Comparison of ENCODE assay signal across 16 cellular contexts in genomic region chr6:3108746-3109414, GRCh38. TPM values are rescaled to one million over a fixed set of nuclear protein-coding genes. Genes with fewer than 3 reads are reported as not detected.
DNase-seq lines count a peak whose midpoint lies in the region; ATAC-seq and TF ChIP-seq lines count a peak whose summit lies in the region.
"Had no signal": no experiment of that assay in that cellular context is flagged by ENCODE, and none has a peak within 500 bp of the region (broad histone marks: within the 10 kb centered on the region; RNA-seq: fewer than 3 reads in every experiment).

No MANE protein-coding gene starts in this region.

- H2AFZ ChIP-seq in mesenchymal stem cell (ENCODE audit: low read depth, low read length): no peak overlapping the region

- no peak overlapping the region for H2BK15ac ChIP-seq in mesenchymal stem cell (ENCODE audit: low read depth, poor library complexity, severe bottlenecking)
- no peak overlapping the region for H2BK15ac ChIP-seq in mesendoderm (replicated peaks; ENCODE audit: low read depth)

- no peak overlapping the region for H3K4me3 Mint-ChIP-seq in activated T-helper 17 cell treated with anti-CD3 and anti-CD28 coated beads, Interleukin-2, amount 50 U/mL, for 72 hours
- H3K4me3 Mint-ChIP-seq: activated B cell treated with CpG ODN at 0.5 μM for 24 hours; stimulated activated memory B cell treated with anti-CD40 and anti-IgM and Interleukin-4, amounts not matched to agents 10 μg/mL and 1 μg/mL and 100 μg/mL, for 72 hours had no signal

- peak overlapping the region; percentile 51 for H3K9ac ChIP-seq in mesenchymal stem cell (ENCODE audit: low read length)
- H3K9ac ChIP-seq in mesendoderm (ENCODE audit: low read length): no peak overlapping the region

- H3K4ac ChIP-seq in mesenchymal stem cell (ENCODE audit: low read depth in 1 of 2, low read length in 2 of 2): no peak overlapping the region
- no peak overlapping the region for H3K4ac ChIP-seq in mesendoderm (ENCODE audit: low read depth, low read length)

- H3K4me2 ChIP-seq in mesenchymal stem cell (ENCODE audit: low read length, poor library complexity, severe bottlenecking) (no peak overlapping the region), mesendoderm (ENCODE audit: low read length) (no peak overlapping the region)

- no peak overlapping the region for H3K18ac ChIP-seq in mesenchymal stem cell (ENCODE audit: low read depth in 1 of 2, low read length in 2 of 2)
- no peak overlapping the region for H3K18ac ChIP-seq in mesendoderm (ENCODE audit: low read length)

- H3K4me1 Mint-ChIP-seq in activated T-helper 17 cell treated with anti-CD3 and anti-CD28 coated beads, Interleukin-2, amount 50 U/mL, for 72 hours: no peaks in the 10 kb centered on the region
- H3K4me1 Mint-ChIP-seq: activated B cell treated with CpG ODN at 0.5 μM for 24 hours; stimulated activated memory B cell treated with anti-CD40 and anti-IgM and Interleukin-4, amounts not matched to agents 10 μg/mL and 1 μg/mL and 100 μg/mL, for 72 hours had no signal

- no peak overlapping the region for H3K23ac ChIP-seq in mesenchymal stem cell (ENCODE audit: low read length in 2 of 2)
- no peak overlapping the region for H3K23ac ChIP-seq in mesendoderm (ENCODE audit: low read length)

- ATAC-seq in Right ventricle myocardium superior (ENCODE audit: poor library complexity): peak; percentile 25
- ATAC-seq in activated T-helper 17 cell treated with anti-CD3 and anti-CD28 coated beads, Interleukin-2, amount 50 U/mL, for 72 hours (replicated peaks): no peak
- ATAC-seq: stimulated activated memory B cell treated with anti-CD40 and anti-IgM and Interleukin-4, amounts not matched to agents 10 μg/mL and 1 μg/mL and 100 μg/mL, for 72 hours had no signal

- H3K14ac ChIP-seq in mesenchymal stem cell (ENCODE audit: low read length in 2 of 2): no peak overlapping the region

- H3K79me1 ChIP-seq in mesenchymal stem cell (replicated peaks; ENCODE audit: low read length, poor library complexity, severe bottlenecking) (peaks cover 35% of the 10 kb centered on the region), mesendoderm (ENCODE audit: low read length) (no peaks in the 10 kb centered on the region)

- intact Hi-C loops in Right ventricle myocardium superior (cut with DNase I): no loop called here
- intact Hi-C loops in cardiac septum (cut with DNase I): no loop called here
- intact Hi-C loops in vagina (cut with DNase I): no loop called here
- intact Hi-C loops in breast epithelium (cut with DNase I; ENCODE audit: low total_unique reads): no loop called here

- H3K4me1 ChIP-seq in mesenchymal stem cell (ENCODE audit: control insufficient read depth, insufficient read depth, low read depth, low read length) (no peaks in the 10 kb centered on the region), vagina (peaks cover 8% of the 10 kb centered on the region), mesendoderm (ENCODE audit: control insufficient read depth, low read depth, low read length) (no peaks in the 10 kb centered on the region), breast epithelium (no peaks in the 10 kb centered on the region)

- H4K5ac ChIP-seq in mesendoderm (ENCODE audit: low read length): no peak overlapping the region

- H3K27ac ChIP-seq in mesenchymal stem cell (ENCODE audit: low read length, poor library complexity, severe bottlenecking) (no peak overlapping the region), vagina (peak overlapping the region; percentile 10), mesendoderm (ENCODE audit: low read depth, low read length) (no peak overlapping the region), breast epithelium (no peak overlapping the region)

- no peak overlapping the region for H4K91ac ChIP-seq in mesenchymal stem cell (ENCODE audit: low read length)

- H2BK120ac ChIP-seq in mesenchymal stem cell (ENCODE audit: low read depth, low read length) (no peak overlapping the region), mesendoderm (ENCODE audit: low read depth, low read length) (no peak overlapping the region)

- no peak overlapping the region for H3K56ac ChIP-seq in mesendoderm (ENCODE audit: low read length)

- H3K36me3 ChIP-seq in mesenchymal stem cell (ENCODE audit: control insufficient read depth in 1 of 2, insufficient read depth in 2 of 2, low read depth in 1 of 2, low read length in 2 of 2) (peaks cover 43 to 92% of the 10 kb centered on the region in 2 experiments), vagina (peaks cover 0 to 57% of the 10 kb centered on the region in 2 donors), mesendoderm (ENCODE audit: control insufficient read depth, insufficient read depth, low read length) (peaks cover 6% of the 10 kb centered on the region), breast epithelium (peaks cover 8% of the 10 kb centered on the region)

- H3K9me3 Mint-ChIP-seq in activated T-helper 17 cell treated with anti-CD3 and anti-CD28 coated beads, Interleukin-2, amount 50 U/mL, for 72 hours: no peaks in the 10 kb centered on the region
- H3K9me3 Mint-ChIP-seq: activated B cell treated with CpG ODN at 0.5 μM for 24 hours; stimulated activated memory B cell treated with anti-CD40 and anti-IgM and Interleukin-4, amounts not matched to agents 10 μg/mL and 1 μg/mL and 100 μg/mL, for 72 hours had no signal

- no peak overlapping the region for H4K8ac ChIP-seq in mesenchymal stem cell (ENCODE audit: low read length)
- no peak overlapping the region for H4K8ac ChIP-seq in mesendoderm (ENCODE audit: low read depth, low read length)

- peaks cover 97% of the 10 kb centered on the region for H3K36me3 Mint-ChIP-seq in activated T-helper 17 cell treated with anti-CD3 and anti-CD28 coated beads, Interleukin-2, amount 50 U/mL, for 72 hours (ENCODE audit: low read depth)

- no peak overlapping the region for H2AK5ac ChIP-seq in mesenchymal stem cell (ENCODE audit: low read length, severe bottlenecking)
- H2AK5ac ChIP-seq in mesendoderm (ENCODE audit: low read length): no peak overlapping the region

- peak; percentile 55 for DNase-seq in Right ventricle myocardium superior
- DNase-seq in cardiac septum (ENCODE audit: low spot score): no peak
- no peak for DNase-seq in mesenchymal stem cell
- DNase-seq in vagina (ENCODE audit: extremely low spot score in 2 of 2): no peak
- DNase-seq in mesendoderm: no peak
- DNase-seq in NCI-H146 (lab: John Stamatoyannopoulos, UW): no peak
- DNase-seq in breast epithelium (ENCODE audit: low spot score in 2 of 2): no peak
- DNase-seq: activated B cell treated with CpG ODN at 0.5 μM for 24 hours; activated gamma-delta T cell; effector CD8-positive, alpha-beta T cell; IMR-90; MG63; NCI-H2029; NCI-H524 had no signal

- no peak overlapping the region for H2BK5ac ChIP-seq in mesenchymal stem cell (ENCODE audit: low read depth, low read length, poor library complexity, severe bottlenecking)
- no peak overlapping the region for H2BK5ac ChIP-seq in mesendoderm (ENCODE audit: low read length)

- H3K9me3 ChIP-seq in mesenchymal stem cell (ENCODE audit: control insufficient read depth, low read length) (no peaks in the 10 kb centered on the region), vagina (no peaks in the 10 kb centered on the region), breast epithelium (no peaks in the 10 kb centered on the region)
- H3K9me3 ChIP-seq: MG63 had no signal

- H3K27me3 Mint-ChIP-seq in activated T-helper 17 cell treated with anti-CD3 and anti-CD28 coated beads, Interleukin-2, amount 50 U/mL, for 72 hours: no peaks in the 10 kb centered on the region
- H3K27me3 Mint-ChIP-seq: activated B cell treated with CpG ODN at 0.5 μM for 24 hours; stimulated activated memory B cell treated with anti-CD40 and anti-IgM and Interleukin-4, amounts not matched to agents 10 μg/mL and 1 μg/mL and 100 μg/mL, for 72 hours had no signal

- H3K27me3 ChIP-seq in mesenchymal stem cell (ENCODE audit: control insufficient read depth in 1 of 2, insufficient read depth in 1 of 2, low read length in 2 of 2) (no peaks in the 10 kb centered on the region), vagina (no peaks in the 10 kb centered on the region), mesendoderm (ENCODE audit: insufficient read depth, low read length, poor library complexity) (no peaks in the 10 kb centered on the region), breast epithelium (no peaks in the 10 kb centered on the region)
- H3K27me3 ChIP-seq: MG63 had no signal

- TF ChIP-seq CTCF in vagina (IDR thresholded peaks at IDR 0.05): no peak
- no peak for TF ChIP-seq CTCF in breast epithelium (IDR thresholded peaks at IDR 0.05)

- WGBS in mesenchymal stem cell: 94% methylated on average over 10 of the region's 10 CpGs
- WGBS in mesendoderm (ENCODE audit: extremely low coverage, insufficient coverage, low lambda C conversion rate): no CpG with 5 or more reads among the region's 10 CpGs

- H3K79me2 ChIP-seq in mesendoderm (ENCODE audit: control insufficient read depth, insufficient read depth, low read length): no peaks in the 10 kb centered on the region

- TF ChIP-seq POLR2A in vagina (IDR thresholded peaks at IDR 0.05): no peak
- no peak for TF ChIP-seq POLR2A in breast epithelium (IDR thresholded peaks at IDR 0.05)

- H3K4me3 ChIP-seq in mesenchymal stem cell (ENCODE audit: insufficient read depth in 1 of 2, low read depth in 1 of 2, low read length in 2 of 2) (no peak overlapping the region), vagina (no peak overlapping the region), mesendoderm (ENCODE audit: low read length) (no peak overlapping the region), breast epithelium (no peak overlapping the region)
- H3K4me3 ChIP-seq: MG63 had no signal

- no peak overlapping the region for H2BK12ac ChIP-seq in mesenchymal stem cell (ENCODE audit: low read length in 2 of 2)

- peak overlapping the region; percentile 8 for H3K27ac Mint-ChIP-seq in activated T-helper 17 cell treated with anti-CD3 and anti-CD28 coated beads, Interleukin-2, amount 50 U/mL, for 72 hours
- H3K27ac Mint-ChIP-seq: activated B cell treated with CpG ODN at 0.5 μM for 24 hours; stimulated activated memory B cell treated with anti-CD40 and anti-IgM and Interleukin-4, amounts not matched to agents 10 μg/mL and 1 μg/mL and 100 μg/mL, for 72 hours had no signal

RNA-seq across cellular contexts. Expression of gene BPHL, which starts 9.6 kb away (rescaled TPM):
- total RNA-seq in Right ventricle myocardium superior: 22.2 TPM
- 12.0 TPM for total RNA-seq in cardiac septum
- 1 to 10 TPM; 9.1 to 9.2 TPM for total RNA-seq in activated T-helper 17 cell treated with anti-CD3 and anti-CD28 coated beads, Interleukin-2, amount 50 U/mL, for 72 hours
- polyA plus RNA-seq in mesenchymal stem cell (2013, experiment 1 of 2): 18.2 TPM
- polyA plus RNA-seq in mesenchymal stem cell (2013, experiment 2 of 2): 18.7 TPM
- 10.3 TPM for total RNA-seq in vagina
- 22.4 TPM for polyA plus RNA-seq in mesendoderm (2013, experiment 1 of 2)
- polyA plus RNA-seq in mesendoderm (2013, experiment 2 of 2): 20.9 TPM
- 10 to 100 TPM; 15.4 to 19.4 (median 19.3) TPM for total RNA-seq in breast epithelium

RNA-seq across cellular contexts. Expression of gene RIPK1, which starts 40.6 kb away (rescaled TPM):
- total RNA-seq in Right ventricle myocardium superior (6.6 TPM), cardiac septum (8.2 TPM), vagina (27.0 TPM), breast epithelium (10 to 100 TPM; 23.8 to 38.9 (median 26.2) TPM)
- 10 to 100 TPM; 17.5 to 18.2 TPM for total RNA-seq in activated T-helper 17 cell treated with anti-CD3 and anti-CD28 coated beads, Interleukin-2, amount 50 U/mL, for 72 hours
- polyA plus RNA-seq in mesenchymal stem cell (2013, experiment 1 of 2): 22.7 TPM
- polyA plus RNA-seq in mesenchymal stem cell (2013, experiment 2 of 2): 22.3 TPM
- polyA plus RNA-seq in mesendoderm (2013, experiment 1 of 2): 18.8 TPM
- polyA plus RNA-seq in mesendoderm (2013, experiment 2 of 2): 19.8 TPM

RNA-seq across cellular contexts. Expression of gene TUBB2A, which starts 48.5 kb away (rescaled TPM):
- 18.2 TPM for total RNA-seq in Right ventricle myocardium superior
- 25.1 TPM for total RNA-seq in cardiac septum
- 1 to 10 TPM; 2.8 to 6.0 TPM for total RNA-seq in activated T-helper 17 cell treated with anti-CD3 and anti-CD28 coated beads, Interleukin-2, amount 50 U/mL, for 72 hours
- polyA plus RNA-seq in mesenchymal stem cell (2013, experiment 1 of 2): 99.8 TPM
- 98.2 TPM for polyA plus RNA-seq in mesenchymal stem cell (2013, experiment 2 of 2)
- 72.7 TPM for total RNA-seq in vagina
- polyA plus RNA-seq in mesendoderm (2013, experiment 1 of 2): 956 TPM
- 989 TPM for polyA plus RNA-seq in mesendoderm (2013, experiment 2 of 2)
- total RNA-seq in breast epithelium: 10 to 100 TPM; 27.8 to 43.6 (median 36.0) TPM
